Comparison of ENCODE assay signal across 13 cellular contexts in the genomic region with DNA sequence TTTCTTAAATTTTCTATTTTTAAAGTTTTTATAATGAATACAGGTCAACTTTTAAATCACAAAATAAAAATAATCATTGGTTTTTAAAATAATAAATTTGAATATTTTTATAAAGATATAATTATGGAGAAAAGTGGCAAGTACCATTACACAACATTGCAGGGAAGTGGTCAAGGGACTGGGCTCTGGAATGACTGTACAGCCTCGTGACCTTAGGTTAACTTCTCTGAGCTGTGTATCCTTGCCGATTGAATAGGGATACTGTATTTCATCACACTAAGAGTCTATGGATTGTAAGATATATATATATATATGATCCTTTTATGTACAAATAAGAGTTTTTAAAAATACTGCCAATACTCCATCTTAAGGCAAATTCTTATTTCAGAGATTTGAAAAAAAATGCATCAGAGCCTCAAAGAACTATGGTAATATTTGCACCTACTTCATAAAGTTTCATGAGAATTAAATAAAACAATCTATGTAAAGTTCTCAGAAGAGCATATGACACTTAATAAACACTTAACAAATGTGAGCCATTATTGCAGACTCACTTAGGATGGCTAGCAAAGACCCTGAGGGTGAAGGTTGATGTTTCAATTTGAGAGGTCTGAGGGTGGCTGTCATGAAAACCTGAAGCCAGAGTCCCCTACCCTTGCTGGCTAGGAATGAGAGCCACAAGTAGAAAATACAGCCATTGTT.
DNase-seq lines count a peak whose midpoint lies in the region; ATAC-seq and TF ChIP-seq lines count a peak whose summit lies in the region.
"Had no signal": no experiment of that assay in that cellular context is flagged by ENCODE, and none has a peak within 500 bp of the region (broad histone marks: within the 10 kb centered on the region; RNA-seq: fewer than 3 reads in every experiment).

No MANE protein-coding gene starts in this region.

- H3K27ac Mint-ChIP-seq in activated T-cell treated with anti-CD3 and anti-CD28 coated beads, Interleukin-2, amount 50 U/mL, for 72 hours = peak overlapping the region; percentile 22
- H3K27ac Mint-ChIP-seq in stimulated activated naive B cell treated with anti-CD40 and anti-IgM and Interleukin-4, amounts not matched to agents 10 μg/mL and 1 μg/mL and 100 μg/mL, for 72 hours = no peak overlapping the region

- no peaks in the 10 kb centered on the region for H3K27me3 ChIP-seq in WERI-Rb-1 (ENCODE audit: insufficient read depth, low read depth, severe bottlenecking)

- no peaks in the 10 kb centered on the region for H3K9me3 Mint-ChIP-seq in activated T-cell treated with anti-CD3 and anti-CD28 coated beads, Interleukin-2, amount 50 U/mL, for 72 hours
- H3K9me3 Mint-ChIP-seq in activated T-cell treated with anti-CD3 and anti-CD28 coated beads, Interleukin-2, amount 50 U/mL, for 4 hours = no peaks in the 10 kb centered on the region
- H3K9me3 Mint-ChIP-seq in stimulated activated naive B cell treated with anti-CD40 and anti-IgM and Interleukin-4, amounts not matched to agents 10 μg/mL and 1 μg/mL and 100 μg/mL, for 72 hours = peaks cover 0 to 2% of the 10 kb centered on the region in 2 donors

- no peak for TF ChIP-seq CTCF in WERI-Rb-1 (IDR thresholded peaks at IDR 0.05; ENCODE audit: low read depth, low read length)

- no peak for DNase-seq in activated T-cell treated with anti-CD3 and anti-CD28 coated beads, Interleukin-2, amount 50 U/mL, for 72 hours
- DNase-seq in activated T-cell treated with anti-CD3 and anti-CD28 coated beads, Interleukin-2, amount 50 U/mL, for 4 hours = no peak
- peak; percentile 40 for DNase-seq in HT-29 (ENCODE audit: low spot score)
- no peak for DNase-seq in stimulated activated naive B cell treated with anti-CD40 and anti-IgM and Interleukin-4, amounts not matched to agents 10 μg/mL and 1 μg/mL and 100 μg/mL, for 72 hours
- DNase-seq in WERI-Rb-1 = no peak
- no peak for DNase-seq in cerebellum (ENCODE audit: low spot score)
- DNase-seq in UCSD-AML1 (lab: John Stamatoyannopoulos, UW; ENCODE audit: unreplicated experiment) = no peak
- DNase-seq: ACHN, esophagus squamous epithelium, left cardiac atrium, NCI-H187 had no signal

- no peak overlapping the region for H3K4me3 Mint-ChIP-seq in activated T-cell treated with anti-CD3 and anti-CD28 coated beads, Interleukin-2, amount 50 U/mL, for 72 hours
- no peak overlapping the region for H3K4me3 Mint-ChIP-seq in activated T-cell treated with anti-CD3 and anti-CD28 coated beads, Interleukin-2, amount 50 U/mL, for 4 hours
- no peak overlapping the region for H3K4me3 Mint-ChIP-seq in stimulated activated naive B cell treated with anti-CD40 and anti-IgM and Interleukin-4, amounts not matched to agents 10 μg/mL and 1 μg/mL and 100 μg/mL, for 72 hours

- no peak overlapping the region for H3K4me3 ChIP-seq in WERI-Rb-1 (ENCODE audit: low read depth, low read length)
- H3K4me3 ChIP-seq: esophagus squamous epithelium had no signal

- H3K9me3 ChIP-seq in WERI-Rb-1 (ENCODE audit: severe bottlenecking) = no peaks in the 10 kb centered on the region
- H3K9me3 ChIP-seq: esophagus squamous epithelium had no signal

- no peak overlapping the region for H3K27ac ChIP-seq in WERI-Rb-1
- H3K27ac ChIP-seq: esophagus squamous epithelium, parathyroid adenoma had no signal

- H3K4me1 Mint-ChIP-seq in activated T-cell treated with anti-CD3 and anti-CD28 coated beads, Interleukin-2, amount 50 U/mL, for 72 hours (ENCODE audit: low read depth) = peaks cover 8% of the 10 kb centered on the region
- no peaks in the 10 kb centered on the region for H3K4me1 Mint-ChIP-seq in activated T-cell treated with anti-CD3 and anti-CD28 coated beads, Interleukin-2, amount 50 U/mL, for 4 hours (ENCODE audit: low read depth)
- H3K4me1 Mint-ChIP-seq in stimulated activated naive B cell treated with anti-CD40 and anti-IgM and Interleukin-4, amounts not matched to agents 10 μg/mL and 1 μg/mL and 100 μg/mL, for 72 hours = peaks cover 4 to 8% of the 10 kb centered on the region in 2 donors

- peaks cover 0 to 3% of the 10 kb centered on the region in 2 donors for H3K36me3 Mint-ChIP-seq in activated T-cell treated with anti-CD3 and anti-CD28 coated beads, Interleukin-2, amount 50 U/mL, for 72 hours (ENCODE audit: insufficient read depth in 2 of 2)
- H3K36me3 Mint-ChIP-seq in activated T-cell treated with anti-CD3 and anti-CD28 coated beads, Interleukin-2, amount 50 U/mL, for 4 hours (ENCODE audit: insufficient read depth) = no peaks in the 10 kb centered on the region
- H3K36me3 Mint-ChIP-seq in stimulated activated naive B cell treated with anti-CD40 and anti-IgM and Interleukin-4, amounts not matched to agents 10 μg/mL and 1 μg/mL and 100 μg/mL, for 72 hours = no peaks in the 10 kb centered on the region

- H3K36me3 ChIP-seq in WERI-Rb-1 = no peaks in the 10 kb centered on the region
- H3K36me3 ChIP-seq: esophagus squamous epithelium had no signal

- no peak for ATAC-seq in activated T-cell treated with anti-CD3 and anti-CD28 coated beads, Interleukin-2, amount 50 U/mL, for 72 hours (replicated peaks in 1 of 2)
- ATAC-seq in activated T-cell treated with anti-CD3 and anti-CD28 coated beads, Interleukin-2, amount 50 U/mL, for 4 hours = no peak
- peak; percentile 49 for ATAC-seq in HG02759 (IDR thresholded peaks at IDR 0.05; ENCODE audit: unreplicated experiment)
- ATAC-seq in stimulated activated naive B cell treated with anti-CD40 and anti-IgM and Interleukin-4, amounts not matched to agents 10 μg/mL and 1 μg/mL and 100 μg/mL, for 72 hours (replicated peaks) = peak; percentile 53 to 68

- peaks cover 10% of the 10 kb centered on the region for H3K27me3 Mint-ChIP-seq in activated T-cell treated with anti-CD3 and anti-CD28 coated beads, Interleukin-2, amount 50 U/mL, for 72 hours (ENCODE audit: low read depth)
- no peaks in the 10 kb centered on the region for H3K27me3 Mint-ChIP-seq in activated T-cell treated with anti-CD3 and anti-CD28 coated beads, Interleukin-2, amount 50 U/mL, for 4 hours (ENCODE audit: low read depth)
- no peaks in the 10 kb centered on the region for H3K27me3 Mint-ChIP-seq in stimulated activated naive B cell treated with anti-CD40 and anti-IgM and Interleukin-4, amounts not matched to agents 10 μg/mL and 1 μg/mL and 100 μg/mL, for 72 hours

Comparison
In these comparisons a context has a peak if more than half of its experiments do, and no peak if none do; other contexts are left out.
1. ATAC-seq: peak in HG02759 (single experiment) and stimulated activated naive B cell treated with anti-CD40 and anti-IgM and Interleukin-4, amounts not matched to agents 10 μg/mL and 1 μg/mL and 100 μg/mL, for 72 hours (2 of 2); none in activated T-cell treated with anti-CD3 and anti-CD28 coated beads, Interleukin-2, amount 50 U/mL, for 72 hours (0 of 2) and activated T-cell treated with anti-CD3 and anti-CD28 coated beads, Interleukin-2, amount 50 U/mL, for 4 hours (0 of 2).